ENCODE assay signal across 17 cellular contexts in genomic region chr2:26317377-26318105, GRCh38. TPM values are rescaled to one million over a fixed set of nuclear protein-coding genes. Genes with fewer than 3 reads are reported as not detected.
"Had no signal": no experiment of that assay in that cellular context is flagged by ENCODE, and none has a peak within 500 bp of the region (broad histone marks: within the 10 kb centered on the region; RNA-seq: fewer than 3 reads in every experiment).

No MANE protein-coding gene starts in this region.

- H3K36me3 ChIP-seq: spleen, suprapubic skin had no signal

- FAIRE-seq: keratinocyte had no signal

- H3K4me1 ChIP-seq: psoas muscle, spleen had no signal

- H3K9me3 ChIP-seq: psoas muscle, spleen, suprapubic skin had no signal

- DNase-seq: activated CD4-positive, alpha-beta T cell treated with anti-CD3 and anti-CD28 coated beads, Interleukin-2, amount 10 ng/mL, durations not matched to agents 7 days and 5 days; activated CD8-positive, alpha-beta memory T cell treated with anti-CD3 and anti-CD28 coated beads, Interleukin-2, amount 50 U/mL, for 48 hours; activated gamma-delta T cell; activated naive CD8-positive, alpha-beta T cell treated with anti-CD3 and anti-CD28 coated beads for 36 hours; activated T-cell treated with anti-CD3 and anti-CD28 coated beads, Interleukin-2, amount 50 U/mL, for 72 hours; endodermal cell; left ventricle myocardium superior; mesenchymal stem cell; psoas muscle; spleen; T-cell; T-helper 9 cell; trophoblast cell had no signal

- ATAC-seq: activated T-cell treated with anti-CD3 and anti-CD28 coated beads, Interleukin-2, amount 50 U/mL, for 72 hours; left ventricle myocardium superior; psoas muscle; sciatic nerve; T-cell had no signal

- H3K4me3 ChIP-seq: dorsolateral prefrontal cortex, psoas muscle, spleen, suprapubic skin had no signal

- H3K27ac ChIP-seq: psoas muscle, spleen, suprapubic skin had no signal

- H3K27me3 ChIP-seq: spleen, suprapubic skin had no signal

RNA-seq across cellular contexts. Expression of gene ADGRF3, which starts 29.0 kb away (rescaled TPM):
- total RNA-seq: left ventricle myocardium superior, sciatic nerve had no signal
